26 cellular contexts compared by ENCODE assay signal in the genomic region with DNA sequence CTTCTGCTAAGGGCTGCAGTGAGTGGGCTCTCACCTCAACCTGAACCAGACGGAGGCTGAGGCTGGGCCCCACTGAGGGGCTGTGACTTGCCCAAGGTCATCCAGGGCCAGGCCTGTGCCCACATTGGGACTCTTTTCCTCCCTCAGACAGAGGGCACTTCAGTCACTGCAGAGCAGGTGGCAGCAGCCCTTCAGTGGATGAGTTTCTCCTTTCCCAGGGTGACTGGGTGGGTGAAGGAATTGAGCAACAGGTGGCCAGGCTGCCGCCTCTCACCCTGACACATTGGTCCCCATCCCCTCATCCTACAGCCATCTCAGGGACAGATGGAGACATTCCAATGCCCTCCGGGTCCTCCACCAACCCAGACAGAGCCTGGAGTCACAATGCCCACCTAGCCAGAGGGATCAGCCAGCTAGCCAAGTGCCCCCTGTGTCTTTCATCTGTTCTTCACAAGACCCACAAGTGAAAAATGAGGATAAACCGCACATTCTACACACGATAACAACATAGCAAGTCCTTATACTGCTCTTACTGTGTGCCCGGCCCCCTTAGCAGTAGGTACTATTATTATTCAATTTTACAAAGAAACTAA. TPM values are rescaled to one million over a fixed set of nuclear protein-coding genes. Genes with fewer than 3 reads are reported as not detected.
A peak's percentile ranks its signal among the peaks of the same experiment; 100 is the strongest.
DNase-seq lines count a peak whose midpoint lies in the region; ATAC-seq and TF ChIP-seq lines count a peak whose summit lies in the region.
"Had no signal": no experiment of that assay in that cellular context is flagged by ENCODE, and none has a peak within 500 bp of the region (broad histone marks: within the 10 kb centered on the region; RNA-seq: fewer than 3 reads in every experiment).

No MANE protein-coding gene starts in this region.

- H3K36me3 Mint-ChIP-seq in type B pancreatic cell = peaks cover 7% of the 10 kb centered on the region

- peaks cover 20% of the 10 kb centered on the region for H3K4me1 ChIP-seq in HUES48 (ENCODE audit: control insufficient read depth, insufficient read depth, low read length)
- H3K4me1 ChIP-seq in iPS-15b (ENCODE audit: control insufficient read depth, insufficient read depth, low read length) = peaks cover 2% of the 10 kb centered on the region

- peaks cover 8% of the 10 kb centered on the region for H3K4me1 Mint-ChIP-seq in type B pancreatic cell (ENCODE audit: unreplicated experiment)
- H3K4me1 Mint-ChIP-seq: activated naive CD8-positive, alpha-beta T cell treated with anti-CD3 and anti-CD28 coated beads, Interleukin-2, amount 50 U/mL, for 24 hours had no signal

- H3K36me3 ChIP-seq in HUES48 (ENCODE audit: control insufficient read depth, insufficient read depth, low read length) = no peaks in the 10 kb centered on the region
- no peaks in the 10 kb centered on the region for H3K36me3 ChIP-seq in iPS-15b (ENCODE audit: control insufficient read depth, insufficient read depth, low read length)
- H3K36me3 ChIP-seq: heart left ventricle had no signal

- peak overlapping the region; percentile 63; the same call in 1 of the 2 replicates for H3K4me3 ChIP-seq in HUES48 (ENCODE audit: low read depth, low read length)
- peak overlapping the region; percentile 56 for H3K4me3 ChIP-seq in iPS-15b (ENCODE audit: low read depth, low read length)
- H3K4me3 ChIP-seq: heart left ventricle had no signal

- H3K9me3 ChIP-seq in HUES48 (ENCODE audit: control insufficient read depth, insufficient read depth, low read length) (no peaks in the 10 kb centered on the region), iPS-15b (ENCODE audit: control insufficient read depth, insufficient read depth, low read length) (no peaks in the 10 kb centered on the region)
- H3K9me3 ChIP-seq: heart left ventricle had no signal

- H3K9ac ChIP-seq in HUES48 (ENCODE audit: low read depth, low read length) (no peak overlapping the region), iPS-15b (ENCODE audit: low read depth, low read length) (no peak overlapping the region)
- H3K9ac ChIP-seq: KMS-11 had no signal

- peak overlapping the region; percentile 82 for H3K4me3 Mint-ChIP-seq in type B pancreatic cell
- H3K4me3 Mint-ChIP-seq: activated naive CD8-positive, alpha-beta T cell treated with anti-CD3 and anti-CD28 coated beads, Interleukin-2, amount 50 U/mL, for 24 hours; memory B cell; T-helper 2 cell treated with Interferon-gamma antibody and Interleukin-4, amounts not matched to agents 5 μg/mL and 100 μg/mL, for 36 hours had no signal

- DNase-seq in NCI-H82 (lab: John Stamatoyannopoulos, UW) (peak; percentile 22), NCI-H82 treated with DMSO at 0.1 percent for 48 hours (lab: John Stamatoyannopoulos, UW; ENCODE audit: unreplicated experiment) (no peak), type B pancreatic cell (ENCODE audit: extremely low spot score, unreplicated experiment) (peak; percentile 63), putamen (ENCODE audit: low spot score) (no peak), NCI-H2029 treated with DMSO at 0.1 percent for 48 hours (lab: John Stamatoyannopoulos, UW) (no peak)
- DNase-seq: activated CD4-positive, alpha-beta T cell treated with anti-CD3 and anti-CD28 coated beads, Interleukin-2, amount 50 U/mL, for 1 hour; activated gamma-delta T cell treated with Interleukin-2 at 50 U/mL for 16 hours; activated naive CD8-positive, alpha-beta T cell treated with anti-CD3 and anti-CD28 coated beads, Interleukin-2, amount 50 U/mL, for 24 hours; C1 segment of cervical spinal cord; effector CD4-positive, alpha-beta T cell; erythroblast; heart left ventricle; NCI-H2171 treated with DMSO at 0.1 percent for 48 hours; occipital lobe; small intestine; substantia nigra had no signal

- H3K27ac ChIP-seq in HUES48 (ENCODE audit: low read depth, low read length) = no peak overlapping the region
- H3K27ac ChIP-seq: heart left ventricle, KMS-11, VCaP had no signal

- no peaks in the 10 kb centered on the region for H3K9me3 Mint-ChIP-seq in type B pancreatic cell
- H3K9me3 Mint-ChIP-seq: activated naive CD8-positive, alpha-beta T cell treated with anti-CD3 and anti-CD28 coated beads, Interleukin-2, amount 50 U/mL, for 24 hours; T-helper 2 cell treated with Interferon-gamma antibody and Interleukin-4, amounts not matched to agents 5 μg/mL and 100 μg/mL, for 36 hours had no signal

- H3K27me3 Mint-ChIP-seq in type B pancreatic cell = peaks cover 87% of the 10 kb centered on the region

- TF ChIP-seq CTCF in type B pancreatic cell (conservative IDR thresholded peaks at IDR 0.05) = no peak

- H3K27me3 ChIP-seq in HUES48 (ENCODE audit: control insufficient read depth, insufficient read depth, low read length) (peaks cover 98% of the 10 kb centered on the region), iPS-15b (ENCODE audit: control insufficient read depth, insufficient read depth, low read length) (peaks cover 94% of the 10 kb centered on the region)

- H3K27ac Mint-ChIP-seq in type B pancreatic cell = no peak overlapping the region
- H3K27ac Mint-ChIP-seq: activated naive CD8-positive, alpha-beta T cell treated with anti-CD3 and anti-CD28 coated beads, Interleukin-2, amount 50 U/mL, for 24 hours; memory B cell; T-helper 2 cell treated with Interferon-gamma antibody and Interleukin-4, amounts not matched to agents 5 μg/mL and 100 μg/mL, for 36 hours had no signal

- no peak for ATAC-seq in GM21619 (IDR thresholded peaks at IDR 0.05; ENCODE audit: unreplicated experiment)
- ATAC-seq: activated naive CD8-positive, alpha-beta T cell treated with anti-CD3 and anti-CD28 coated beads, Interleukin-2, amount 50 U/mL, for 24 hours; heart left ventricle had no signal

RNA-seq across cellular contexts. Expression of a gene that starts 1.8 kb away (rescaled TPM):
- total RNA-seq in type B pancreatic cell (ENCODE audit: low replicate concordance) = 1.6 and 6.2 TPM in 2 replicates
- total RNA-seq: heart left ventricle, occipital lobe, ureter had no signal

RNA-seq across cellular contexts. Expression of a gene that starts 5.6 kb away (rescaled TPM):
- 0.34 and 0.62 TPM in 2 replicates for total RNA-seq in type B pancreatic cell (ENCODE audit: low replicate concordance)
- total RNA-seq: fibroblast of villous mesenchyme, heart left ventricle, renal cortical epithelial cell, ureter had no signal

Comparison
In these comparisons a context has a peak if more than half of its experiments do, and no peak if none do; other contexts are left out.
1. DNase-seq: peak in NCI-H82 (single experiment) and type B pancreatic cell (single experiment); none in NCI-H82 treated with DMSO at 0.1 percent for 48 hours (single experiment), putamen (single experiment) and NCI-H2029 treated with DMSO at 0.1 percent for 48 hours (single experiment).